Comparison of ENCODE assay signal across 18 cellular contexts in the genomic region with DNA sequence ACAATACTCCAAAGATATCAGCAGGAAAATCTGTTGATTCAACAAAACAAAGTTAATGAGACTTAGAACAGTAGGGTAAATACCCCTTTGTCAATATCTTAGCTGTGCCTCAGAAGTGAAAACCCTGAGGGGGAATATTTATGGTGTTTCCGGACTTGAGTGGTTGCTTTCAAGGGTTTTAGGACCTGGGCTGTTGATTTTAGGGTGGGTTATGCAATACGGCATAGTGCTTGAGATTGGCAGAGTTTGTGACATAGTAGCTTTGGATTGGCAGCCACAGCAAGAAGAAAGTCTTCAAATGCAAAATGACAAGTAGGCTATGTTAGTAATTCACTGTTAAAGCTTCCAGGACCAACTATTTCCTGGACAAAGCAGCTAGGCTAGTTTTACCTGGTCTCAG.
DNase-seq lines count a peak whose midpoint lies in the region; ATAC-seq and TF ChIP-seq lines count a peak whose summit lies in the region.
"Had no signal": no experiment of that assay in that cellular context is flagged by ENCODE, and none has a peak within 500 bp of the region (broad histone marks: within the 10 kb centered on the region; RNA-seq: fewer than 3 reads in every experiment).

No MANE protein-coding gene starts in this region.

- no peak for TF ChIP-seq POLR2A in upper lobe of left lung (IDR thresholded peaks at IDR 0.05)

- peak in 1 of 4 donors; percentile 74 for TF ChIP-seq EP300 in upper lobe of left lung (IDR thresholded peaks at IDR 0.05)

- no peak overlapping the region for H3K4me3 ChIP-seq in upper lobe of left lung
- H3K4me3 ChIP-seq: BLaER1 treated with 17β-estradiol and CSF1 and Interleukin-3, amounts not matched to agents 10 nM and 100 nM; esophagus squamous epithelium; smooth muscle cell; suprapubic skin had no signal

- peaks cover 9% of the 10 kb centered on the region for H3K9me3 Mint-ChIP-seq in stimulated activated effector memory CD8-positive, alpha-beta T cell treated with anti-CD3 and anti-CD28 coated beads, Interleukin-12 subunit alpha, Interleukin-12 subunit beta, amount 100 ng/mL, for 72 hours

- H3K4me1 Mint-ChIP-seq in stimulated activated effector memory CD8-positive, alpha-beta T cell treated with anti-CD3 and anti-CD28 coated beads, Interleukin-12 subunit alpha, Interleukin-12 subunit beta, amount 100 ng/mL, for 72 hours, result no peaks in the 10 kb centered on the region
- H3K4me1 Mint-ChIP-seq: naive thymus-derived CD4-positive, alpha-beta T cell had no signal

- H3K36me3 Mint-ChIP-seq in stimulated activated effector memory CD8-positive, alpha-beta T cell treated with anti-CD3 and anti-CD28 coated beads, Interleukin-12 subunit alpha, Interleukin-12 subunit beta, amount 100 ng/mL, for 72 hours, result no peaks in the 10 kb centered on the region

- peak; percentile 53 to 85 for ATAC-seq in upper lobe of left lung (ENCODE audit: low FRiP score in 2 of 2)
- no peak for ATAC-seq in GM19035 (IDR thresholded peaks at IDR 0.05; ENCODE audit: unreplicated experiment)
- ATAC-seq in omental fat pad (ENCODE audit: low FRiP score), result no peak
- no peak for ATAC-seq in stimulated activated effector memory CD8-positive, alpha-beta T cell treated with anti-CD3 and anti-CD28 coated beads, Interleukin-12 subunit alpha, Interleukin-12 subunit beta, amount 100 ng/mL, for 72 hours
- ATAC-seq: naive thymus-derived CD4-positive, alpha-beta T cell had no signal

- WGBS in upper lobe of left lung, 2 donors, result 69 to 71% methylated on average over 2 of the region's 2 CpGs

- H3K27ac Mint-ChIP-seq in stimulated activated effector memory CD8-positive, alpha-beta T cell treated with anti-CD3 and anti-CD28 coated beads, Interleukin-12 subunit alpha, Interleukin-12 subunit beta, amount 100 ng/mL, for 72 hours, result no peak overlapping the region
- H3K27ac Mint-ChIP-seq: naive thymus-derived CD4-positive, alpha-beta T cell had no signal

- no peaks in the 10 kb centered on the region for H3K4me1 ChIP-seq in upper lobe of left lung
- H3K4me1 ChIP-seq: BLaER1 treated with 17β-estradiol and CSF1 and Interleukin-3, amounts not matched to agents 10 nM and 100 nM; esophagus squamous epithelium; suprapubic skin had no signal

- H3K27me3 ChIP-seq in upper lobe of left lung, result no peaks in the 10 kb centered on the region
- H3K27me3 ChIP-seq: BLaER1 treated with 17β-estradiol and CSF1 and Interleukin-3, amounts not matched to agents 10 nM and 100 nM; esophagus squamous epithelium; suprapubic skin had no signal

- H3K9me3 ChIP-seq in upper lobe of left lung, result no peaks in the 10 kb centered on the region
- H3K9me3 ChIP-seq: BLaER1 treated with 17β-estradiol and CSF1 and Interleukin-3, amounts not matched to agents 10 nM and 100 nM; esophagus squamous epithelium; suprapubic skin had no signal

- DNase-seq in NCI-H146 (lab: John Stamatoyannopoulos, UW), result peak; percentile 19
- no peak for DNase-seq in NCI-H146 treated with DMSO at 0.1 percent for 48 hours (lab: John Stamatoyannopoulos, UW; ENCODE audit: unreplicated experiment)
- peak; percentile 80 for DNase-seq in NCI-H510A (lab: John Stamatoyannopoulos, UW)
- DNase-seq in epithelial cell of prostate (ENCODE audit: low read depth, low spot score), result peak; percentile 40
- peak in 1 of 2 donors; percentile 61 for DNase-seq in upper lobe of left lung
- no peak for DNase-seq in omental fat pad (ENCODE audit: low spot score)
- DNase-seq in stimulated activated effector memory CD8-positive, alpha-beta T cell treated with anti-CD3 and anti-CD28 coated beads, Interleukin-12 subunit alpha, Interleukin-12 subunit beta, amount 100 ng/mL, for 72 hours (ENCODE audit: low spot score in 2 of 2), result no peak
- DNase-seq: activated CD4-positive, alpha-beta T cell treated with anti-CD3 and anti-CD28 coated beads for 4 hours; activated gamma-delta T cell; caudate nucleus; esophagus squamous epithelium; Kasumi-1; naive thymus-derived CD4-positive, alpha-beta T cell; NCI-H1930 had no signal

- no peak overlapping the region for H3K4me3 Mint-ChIP-seq in stimulated activated effector memory CD8-positive, alpha-beta T cell treated with anti-CD3 and anti-CD28 coated beads, Interleukin-12 subunit alpha, Interleukin-12 subunit beta, amount 100 ng/mL, for 72 hours
- H3K4me3 Mint-ChIP-seq: naive thymus-derived CD4-positive, alpha-beta T cell had no signal

- H3K27ac ChIP-seq in epithelial cell of prostate (no peak overlapping the region), upper lobe of left lung (no peak overlapping the region)
- H3K27ac ChIP-seq: BLaER1 treated with 17β-estradiol and CSF1 and Interleukin-3, amounts not matched to agents 10 nM and 100 nM; esophagus squamous epithelium; suprapubic skin had no signal

- TF ChIP-seq CTCF in upper lobe of left lung (IDR thresholded peaks at IDR 0.05) (no peak), omental fat pad (IDR thresholded peaks at IDR 0.05) (no peak)

- no peaks in the 10 kb centered on the region for H3K36me3 ChIP-seq in upper lobe of left lung
- H3K36me3 ChIP-seq: BLaER1 treated with 17β-estradiol and CSF1 and Interleukin-3, amounts not matched to agents 10 nM and 100 nM; esophagus squamous epithelium; suprapubic skin had no signal

Comparison
In these comparisons a context has a peak if more than half of its experiments do, and no peak if none do; other contexts are left out.
1. DNase-seq: peak in NCI-H146 (single experiment), NCI-H510A (single experiment) and epithelial cell of prostate (single experiment); none in NCI-H146 treated with DMSO at 0.1 percent for 48 hours (single experiment), omental fat pad (single experiment) and stimulated activated effector memory CD8-positive, alpha-beta T cell treated with anti-CD3 and anti-CD28 coated beads, Interleukin-12 subunit alpha, Interleukin-12 subunit beta, amount 100 ng/mL, for 72 hours (0 of 2).
2. ATAC-seq: peak in upper lobe of left lung (2 of 2); none in GM19035 (single experiment), omental fat pad (single experiment) and stimulated activated effector memory CD8-positive, alpha-beta T cell treated with anti-CD3 and anti-CD28 coated beads, Interleukin-12 subunit alpha, Interleukin-12 subunit beta, amount 100 ng/mL, for 72 hours (single experiment).